ENCODE assay signal across 9 cellular contexts in genomic region chr3:100416863-100417262, GRCh38.
"Had no signal": no experiment of that assay in that cellular context is flagged by ENCODE, and none has a peak within 500 bp of the region (broad histone marks: within the 10 kb centered on the region; RNA-seq: fewer than 3 reads in every experiment).

No MANE protein-coding gene starts in this region.

- H3K4me3 ChIP-seq: GM23248, HAP-1 had no signal

- H3K9ac ChIP-seq: GM23248 had no signal

- H3K9me3 ChIP-seq: HAP-1 had no signal

- H3K27ac Mint-ChIP-seq: HFFc6, IgD-negative memory B cell had no signal

- ATAC-seq: HCT116 had no signal

- H3K4me3 Mint-ChIP-seq: HFFc6, IgD-negative memory B cell had no signal

- H3K9me3 Mint-ChIP-seq: HFFc6 had no signal

- H3K36me3 ChIP-seq: HAP-1 had no signal

- DNase-seq: GM23248, GOT3, H7, HFFc6, KG1 had no signal

- H3K27ac ChIP-seq: GM23248, HL-60 had no signal

- H3K27me3 Mint-ChIP-seq: IgD-negative memory B cell had no signal

- H2AFZ ChIP-seq: GM23248 had no signal
